In the genomic region with DNA sequence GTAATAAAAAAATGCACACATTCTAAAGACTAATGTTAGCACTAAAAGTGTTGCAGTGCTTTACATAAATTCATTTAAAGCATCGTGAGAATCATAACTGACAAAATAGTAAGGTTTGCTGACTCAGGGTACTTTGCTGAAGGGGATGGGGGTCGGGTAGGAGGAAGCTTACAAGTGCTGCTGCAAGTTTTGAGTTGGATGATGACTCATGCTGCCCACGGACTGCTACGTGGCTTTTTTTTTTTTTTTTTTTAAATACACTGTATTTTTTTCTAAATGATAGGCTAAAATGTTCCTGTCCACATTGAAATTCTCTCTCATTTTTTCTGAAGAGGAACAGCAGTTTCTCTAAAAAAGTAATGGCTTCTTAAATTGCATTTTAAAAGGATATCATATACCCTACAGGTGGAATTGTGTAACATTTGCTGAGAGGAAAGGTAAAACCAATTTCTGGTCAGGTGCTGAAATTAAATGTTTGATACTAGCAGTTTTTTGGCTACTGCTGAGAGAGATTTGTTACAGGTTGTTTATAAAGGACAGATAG, we compare ENCODE assay signal across 8 cellular contexts. TPM values are rescaled to one million over a fixed set of nuclear protein-coding genes. Genes with fewer than 3 reads are reported as not detected.
DNase-seq lines count a peak whose midpoint lies in the region; ATAC-seq lines count a peak whose summit lies in the region.

No MANE protein-coding gene starts in this region.

- H3K4me3 Mint-ChIP-seq in T-helper 17 cell: peak overlapping the region; percentile 95

- peaks cover 2% of the 10 kb centered on the region for H3K9me3 ChIP-seq in T-helper 17 cell (ENCODE audit: control insufficient read depth, low read length, poor library complexity, severe bottlenecking)

- H3K36me3 Mint-ChIP-seq in T-helper 17 cell (ENCODE audit: low read depth): no peaks in the 10 kb centered on the region

- no peaks in the 10 kb centered on the region for H3K27me3 Mint-ChIP-seq in T-helper 17 cell

- peak overlapping the region; percentile 92 for H3K27ac Mint-ChIP-seq in T-helper 17 cell

- peaks cover 25% of the 10 kb centered on the region for H3K4me1 Mint-ChIP-seq in T-helper 17 cell

- peak; percentile 19 for ATAC-seq in T-helper 17 cell
- no peak for ATAC-seq in GM18498 (IDR thresholded peaks at IDR 0.05; ENCODE audit: unreplicated experiment)

- DNase-seq in DMS53 treated with DMSO at 0.1 percent for 48 hours (lab: John Stamatoyannopoulos, UW; ENCODE audit: unreplicated experiment): peak; percentile 53
- peak; percentile 66 for DNase-seq in HPDE6-E6E7 (ENCODE audit: extremely low spot score)
- DNase-seq in T-helper 17 cell: peak in 2 of 3 donors; percentile 26 to 50
- DNase-seq in astrocyte of the hippocampus (ENCODE audit: low read depth, low spot score): peak; percentile 86
- DNase-seq in iPS-NIHi11 (ENCODE audit: low spot score): peak; percentile 47
- peak; percentile 17 to 39 for DNase-seq in stimulated activated CD4-positive, alpha-beta T cell treated with anti-CD3 and anti-CD28 coated beads, Interleukin-15, amount 100 ng/mL, for 1 hour (ENCODE audit: low read depth in 1 of 2, low spot score in 1 of 2)
- DNase-seq in HT-29 (ENCODE audit: low spot score): no peak

RNA-seq across cellular contexts. Expression of a gene that starts 2.2 kb away (rescaled TPM):
- total RNA-seq in T-helper 17 cell: 10 to 100 TPM; 36.8 to 45.6 TPM
- 22.8 and 24.5 TPM in 2 replicates for total RNA-seq in HT-29 (2014; rRNA removed; shearing (Covaris generic))

RNA-seq across cellular contexts. Expression of a gene that starts 49.6 kb away (rescaled TPM):
- total RNA-seq in T-helper 17 cell: 1 to 10 TPM; 8.8 to 9.4 TPM
- total RNA-seq in HT-29 (2014; rRNA removed; shearing (Covaris generic)): 14.6 and 16.7 TPM in 2 replicates
